ENCODE assay signal across 24 cellular contexts in genomic region chr3:65972765-65973164, GRCh38.
"Had no signal": no experiment of that assay in that cellular context is flagged by ENCODE, and none has a peak within 500 bp of the region (broad histone marks: within the 10 kb centered on the region; RNA-seq: fewer than 3 reads in every experiment).

No MANE protein-coding gene starts in this region.

- H3K9me3 Mint-ChIP-seq: memory B cell; mesothelial cell of epicardium; neural crest cell; stimulated activated memory B cell treated with anti-CD40 and anti-IgM and Interleukin-4, amounts not matched to agents 10 μg/mL and 1 μg/mL and 100 μg/mL, for 72 hours; type B pancreatic cell had no signal

- H3K9me3 ChIP-seq: gastrocnemius medialis, mucosa of descending colon, neutrophil, prostate gland, right atrium auricular region, sigmoid colon, testis, tibial artery had no signal

- H3K79me2 ChIP-seq: parathyroid adenoma had no signal

- H3K27me3 Mint-ChIP-seq: effector memory CD8-positive, alpha-beta T cell; memory B cell; naive B cell; stimulated activated memory B cell treated with anti-CD40 and anti-IgM and Interleukin-4, amounts not matched to agents 10 μg/mL and 1 μg/mL and 100 μg/mL, for 72 hours; type B pancreatic cell had no signal

- DNase-seq: cortex of kidney; effector memory CD8-positive, alpha-beta T cell; gastrocnemius medialis; head of caudate nucleus; mucosa of descending colon; naive B cell; sigmoid colon; stimulated activated CD4-positive, alpha-beta T cell treated with anti-CD3 and anti-CD28 coated beads, Interleukin-2, amount 100 ng/mL, for 24 hours; stimulated activated CD4-positive, alpha-beta T cell treated with anti-CD3 and anti-CD28 coated beads, Interleukin-4, amount 100 ng/mL, for 4 hours; stimulated activated naive CD8-positive, alpha-beta T cell treated with anti-CD3 and anti-CD28 coated beads, Interleukin-15, Interleukin-2, amounts not matched to agents 100 U/mL and 50 U/mL, for 24 hours; substantia nigra; testis; tibial artery had no signal

- H3K4me3 Mint-ChIP-seq: effector memory CD8-positive, alpha-beta T cell; memory B cell; mesothelial cell of epicardium; naive B cell; natural killer cell treated with Interleukin-12 subunit alpha and Interleukin-12 subunit beta and Interleukin-15 and Interleukin-18, amount 100 ng/mL, for 72 hours; neural crest cell; stimulated activated memory B cell treated with anti-CD40 and anti-IgM and Interleukin-4, amounts not matched to agents 10 μg/mL and 1 μg/mL and 100 μg/mL, for 72 hours; type B pancreatic cell had no signal

- H3K27ac ChIP-seq: gastrocnemius medialis, neutrophil, parathyroid adenoma, prostate gland, right atrium auricular region, sigmoid colon, testis had no signal

- H2AFZ ChIP-seq: parathyroid adenoma had no signal

- H3K4me1 ChIP-seq: parathyroid adenoma, prostate gland, sigmoid colon, testis had no signal

- H3K36me3 Mint-ChIP-seq: memory B cell; naive B cell; natural killer cell treated with Interleukin-12 subunit alpha and Interleukin-12 subunit beta and Interleukin-15 and Interleukin-18, amount 100 ng/mL, for 72 hours; stimulated activated memory B cell treated with anti-CD40 and anti-IgM and Interleukin-4, amounts not matched to agents 10 μg/mL and 1 μg/mL and 100 μg/mL, for 72 hours had no signal

- H3K27me3 ChIP-seq: gastrocnemius medialis, neutrophil, right atrium auricular region, sigmoid colon, testis, tibial artery had no signal

- H3K9ac ChIP-seq: parathyroid adenoma had no signal

- ATAC-seq: effector memory CD8-positive, alpha-beta T cell; gastrocnemius medialis; mucosa of descending colon; natural killer cell treated with Interleukin-12 subunit alpha and Interleukin-12 subunit beta and Interleukin-15 and Interleukin-18, amount 100 ng/mL, for 72 hours; stimulated activated memory B cell treated with anti-CD40 and anti-IgM and Interleukin-4, amounts not matched to agents 10 μg/mL and 1 μg/mL and 100 μg/mL, for 72 hours; stimulated activated naive CD8-positive, alpha-beta T cell treated with anti-CD3 and anti-CD28 coated beads, Interleukin-15, Interleukin-2, amounts not matched to agents 100 U/mL and 50 U/mL, for 24 hours had no signal

- H3K36me3 ChIP-seq: gastrocnemius medialis, neutrophil, prostate gland, right atrium auricular region, sigmoid colon, tibial artery had no signal

- H3K4me3 ChIP-seq: gastrocnemius medialis, lung, mucosa of descending colon, prostate gland, right atrium auricular region, sigmoid colon, testis, tibial artery had no signal

- H3K27ac Mint-ChIP-seq: effector memory CD8-positive, alpha-beta T cell; memory B cell; mesothelial cell of epicardium; naive B cell; natural killer cell treated with Interleukin-12 subunit alpha and Interleukin-12 subunit beta and Interleukin-15 and Interleukin-18, amount 100 ng/mL, for 72 hours; stimulated activated memory B cell treated with anti-CD40 and anti-IgM and Interleukin-4, amounts not matched to agents 10 μg/mL and 1 μg/mL and 100 μg/mL, for 72 hours; type B pancreatic cell had no signal

- H3K4me1 Mint-ChIP-seq: memory B cell; mesothelial cell of epicardium; naive B cell; neural crest cell; stimulated activated memory B cell treated with anti-CD40 and anti-IgM and Interleukin-4, amounts not matched to agents 10 μg/mL and 1 μg/mL and 100 μg/mL, for 72 hours had no signal
